In genomic region chr9:79353856-79354520, GRCh38 we compare ENCODE assay signal across 19 cellular contexts.
DNase-seq lines count a peak whose midpoint lies in the region; ATAC-seq and TF ChIP-seq lines count a peak whose summit lies in the region.
"Had no signal": no experiment of that assay in that cellular context is flagged by ENCODE, and none has a peak within 500 bp of the region (broad histone marks: within the 10 kb centered on the region; RNA-seq: fewer than 3 reads in every experiment).

No MANE protein-coding gene starts in this region.

- no peak for TF ChIP-seq POLR2A in vagina (IDR thresholded peaks at IDR 0.05)

- no peaks in the 10 kb centered on the region for H3K4me1 ChIP-seq in vagina
- H3K4me1 ChIP-seq: ascending aorta, tibial artery had no signal

- in situ Hi-C loops in GM13977 (cut with MboI; ENCODE audit: low pct_unique_long_range_greater_than_20kb, low sequenced_read_pairs, unreplicated experiment), result no loop called here

- H3K36me3 ChIP-seq in vagina, result no peaks in the 10 kb centered on the region
- H3K36me3 ChIP-seq: ascending aorta, tibial artery had no signal

- peak; percentile 11 for DNase-seq in GM03348 (ENCODE audit: low spot score)
- DNase-seq in RPMI7951 (ENCODE audit: low read depth), result peak; percentile 54
- DNase-seq in epithelial cell of esophagus (ENCODE audit: low read depth), result peak; percentile 4
- DNase-seq in renal cortical epithelial cell (ENCODE audit: low read depth), result peak; percentile 72
- no peak for DNase-seq in GM13977 (ENCODE audit: low spot score)
- DNase-seq in HuH-7 (ENCODE audit: low spot score), result no peak
- no peak for DNase-seq in vagina (ENCODE audit: extremely low spot score in 2 of 2)
- DNase-seq: activated CD4-positive, CD25-positive, alpha-beta regulatory T cell treated with anti-CD3 and anti-CD28 coated beads, Interleukin-2, amount 50 U/mL, for 72 hours; activated CD8-positive, alpha-beta memory T cell treated with anti-CD3 and anti-CD28 coated beads, Interleukin-2, amount 10 ng/mL, durations not matched to agents 7 days and 5 days; activated gamma-delta T cell treated with Interleukin-2 at 50 U/mL for 16 hours; C1 segment of cervical spinal cord; Karpas-422; NCI-H146; NK-92 treated with Interleukin-12 subunit alpha and Interleukin-12 subunit beta, amount 100 ng/mL, for 24 hours; posterior cingulate gyrus; tibial artery had no signal

- intact Hi-C loops in vagina (cut with DNase I), result no loop called here

- TF ChIP-seq CTCF in epithelial cell of esophagus (IDR thresholded peaks at IDR 0.05; ENCODE audit: insufficient read depth, low read depth, low read length, missing control alignments) (no peak), GM13977 (IDR thresholded peaks at IDR 0.05; ENCODE audit: extremely low read depth, insufficient read depth, missing control alignments) (no peak), vagina (IDR thresholded peaks at IDR 0.05) (no peak)

- no peak overlapping the region for H3K27ac ChIP-seq in vagina
- H3K27ac ChIP-seq: ascending aorta, tibial artery had no signal

- H3K27me3 ChIP-seq in vagina, result no peaks in the 10 kb centered on the region
- H3K27me3 ChIP-seq: ascending aorta, tibial artery had no signal

- H3K9me3 ChIP-seq in vagina, result no peaks in the 10 kb centered on the region
- H3K9me3 ChIP-seq: ascending aorta, tibial artery had no signal

- H3K4me3 ChIP-seq in epithelial cell of esophagus (ENCODE audit: low read length), result no peak overlapping the region
- H3K4me3 ChIP-seq in vagina, result no peak overlapping the region
- H3K4me3 ChIP-seq: ascending aorta, tibial artery had no signal

- ATAC-seq in HG02981 (IDR thresholded peaks at IDR 0.05; ENCODE audit: unreplicated experiment), result no peak
- ATAC-seq: activated CD8-positive, alpha-beta memory T cell treated with anti-CD3 and anti-CD28 coated beads, Interleukin-2, amount 10 ng/mL, durations not matched to agents 7 days and 5 days; stimulated activated effector memory CD8-positive, alpha-beta T cell treated with anti-CD3 and anti-CD28 coated beads, Interleukin-12 subunit alpha, Interleukin-12 subunit beta, amount 100 ng/mL, for 72 hours had no signal

Comparison
In these comparisons a context has a peak if more than half of its experiments do, and no peak if none do; other contexts are left out.
1. DNase-seq: peak in GM03348 (single experiment), RPMI7951 (single experiment), epithelial cell of esophagus (single experiment) and renal cortical epithelial cell (single experiment); none in GM13977 (single experiment), HuH-7 (single experiment) and vagina (0 of 2).